ENCODE assay signal across 30 cellular contexts in the genomic region with DNA sequence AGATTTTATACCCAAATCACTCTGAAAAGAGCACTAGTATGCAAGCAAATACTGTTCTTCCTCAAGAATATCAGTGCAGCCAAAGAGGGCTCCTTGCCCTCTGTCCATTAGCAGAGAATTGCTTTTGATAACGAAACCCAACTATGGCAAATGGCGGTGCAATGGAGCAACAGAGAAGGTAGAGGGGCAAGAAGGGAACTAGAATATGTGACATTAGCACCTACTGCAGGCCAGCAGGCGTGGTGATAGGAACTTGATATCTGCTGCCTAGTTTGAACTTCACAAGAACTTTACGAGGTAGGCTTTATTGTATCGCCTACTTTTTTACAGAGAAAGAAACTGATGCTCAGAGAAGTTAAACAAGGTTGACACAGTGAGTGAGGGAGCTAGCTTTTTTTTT.
"Had no signal": no experiment of that assay in that cellular context is flagged by ENCODE, and none has a peak within 500 bp of the region (broad histone marks: within the 10 kb centered on the region; RNA-seq: fewer than 3 reads in every experiment).

No MANE protein-coding gene starts in this region.

- H3K27me3 Mint-ChIP-seq: activated CD4-positive, alpha-beta memory T cell treated with anti-CD3 and anti-CD28 coated beads for 36 hours; activated CD8-positive, alpha-beta memory T cell treated with anti-CD3 and anti-CD28 coated beads, Interleukin-2, amount 10 ng/mL, durations not matched to agents 7 days and 5 days; brain; dendritic cell treated with granulocyte-macrophage colony-stimulating factor and Interleukin-4, amounts not matched to agents 40 ng/mL and 50 ng/mL, for 4 days had no signal

- DNase-seq: activated CD4-positive, alpha-beta memory T cell treated with anti-CD3 and anti-CD28 coated beads for 36 hours; activated CD4-positive, alpha-beta T cell treated with anti-CD3 and anti-CD28 coated beads for 36 hours; activated CD4-positive, alpha-beta T cell treated with anti-CD3 and anti-CD28 coated beads, Interleukin-2, amount 10 ng/mL, durations not matched to agents 24 days and 14 days; activated CD4-positive, CD25-positive, alpha-beta regulatory T cell; activated CD4-positive, CD25-positive, alpha-beta regulatory T cell treated with anti-CD3 and anti-CD28 coated beads, Interleukin-2, amount 50 U/mL, for 72 hours; activated CD8-positive, alpha-beta memory T cell treated with anti-CD3 and anti-CD28 coated beads, Interleukin-2, amount 10 ng/mL, durations not matched to agents 7 days and 5 days; activated CD8-positive, alpha-beta memory T cell treated with anti-CD3 and anti-CD28 coated beads, Interleukin-2, amount 50 U/mL, for 48 hours; activated CD8-positive, alpha-beta T cell treated with anti-CD3 and anti-CD28 coated beads, Interleukin-2, amount 10 ng/mL, durations not matched to agents 7 days and 5 days; activated gamma-delta T cell; activated naive CD4-positive, alpha-beta T cell; activated naive CD4-positive, alpha-beta T cell treated with anti-CD3 and anti-CD28 coated beads, Interleukin-2, amount 10 ng/mL, durations not matched to agents 7 days and 5 days; activated naive CD8-positive, alpha-beta T cell treated with anti-CD3 and anti-CD28 coated beads, Interleukin-2, amount 10 ng/mL, durations not matched to agents 7 days and 5 days; activated T-cell treated with anti-CD3 and anti-CD28 coated beads for 4 hours; activated T-cell treated with anti-CD3 and anti-CD28 coated beads, Interleukin-2, amount 50 U/mL, for 24 hours; activated T-cell treated with anti-CD3 and anti-CD28 coated beads, Interleukin-2, amount 50 U/mL, for 72 hours; central memory CD4-positive, alpha-beta T cell; dorsolateral prefrontal cortex; effector memory CD4-positive, alpha-beta T cell; endodermal cell; glutamatergic neuron; heart left ventricle; T-helper 2 cell had no signal

- H3K27ac ChIP-seq: ascending aorta, breast epithelium, cardiac muscle cell, coronary artery, dorsolateral prefrontal cortex, heart left ventricle had no signal

- H3K4me1 ChIP-seq: ascending aorta, breast epithelium had no signal

- H3K4me3 ChIP-seq: ascending aorta, breast epithelium, cardiac muscle cell, coronary artery, dorsolateral prefrontal cortex, heart left ventricle had no signal

- ATAC-seq: activated CD4-positive, alpha-beta T cell treated with anti-CD3 and anti-CD28 coated beads for 36 hours; activated CD8-positive, alpha-beta memory T cell treated with anti-CD3 and anti-CD28 coated beads, Interleukin-2, amount 10 ng/mL, durations not matched to agents 7 days and 5 days; activated CD8-positive, alpha-beta T cell treated with anti-CD3 and anti-CD28 coated beads, Interleukin-2, amount 10 ng/mL, durations not matched to agents 7 days and 5 days; activated naive CD4-positive, alpha-beta T cell treated with anti-CD3 and anti-CD28 coated beads, Interleukin-2, amount 50 U/mL, for 72 hours; activated T-cell treated with anti-CD3 and anti-CD28 coated beads, Interleukin-2, amount 50 U/mL, for 72 hours; esophagus mucosa had no signal

- H3K9me3 ChIP-seq: ascending aorta, breast epithelium, heart left ventricle had no signal

- H3K4me3 Mint-ChIP-seq: activated CD4-positive, alpha-beta memory T cell treated with anti-CD3 and anti-CD28 coated beads for 36 hours; activated CD4-positive, alpha-beta T cell treated with anti-CD3 and anti-CD28 coated beads for 36 hours; activated CD4-positive, alpha-beta T cell treated with anti-CD3 and anti-CD28 coated beads, Interleukin-2, amount 10 ng/mL, durations not matched to agents 24 days and 14 days; activated CD8-positive, alpha-beta memory T cell treated with anti-CD3 and anti-CD28 coated beads, Interleukin-2, amount 10 ng/mL, durations not matched to agents 7 days and 5 days; activated CD8-positive, alpha-beta T cell treated with anti-CD3 and anti-CD28 coated beads, Interleukin-2, amount 10 ng/mL, durations not matched to agents 7 days and 5 days; activated naive CD4-positive, alpha-beta T cell treated with anti-CD3 and anti-CD28 coated beads, Interleukin-2, amount 10 ng/mL, durations not matched to agents 7 days and 5 days; activated naive CD8-positive, alpha-beta T cell treated with anti-CD3 and anti-CD28 coated beads, Interleukin-2, amount 10 ng/mL, durations not matched to agents 7 days and 5 days; activated T-cell treated with anti-CD3 and anti-CD28 coated beads, Interleukin-2, amount 50 U/mL, for 24 hours; activated T-cell treated with anti-CD3 and anti-CD28 coated beads, Interleukin-2, amount 50 U/mL, for 72 hours; brain; dendritic cell treated with granulocyte-macrophage colony-stimulating factor and Interleukin-4, amounts not matched to agents 40 ng/mL and 50 ng/mL, for 4 days; endodermal cell had no signal

- H3K36me3 ChIP-seq: ascending aorta, breast epithelium, cardiac muscle cell, heart left ventricle had no signal

- H3K27me3 ChIP-seq: ascending aorta, breast epithelium, cardiac muscle cell, dorsolateral prefrontal cortex, heart left ventricle had no signal

- H3K36me3 Mint-ChIP-seq: activated CD4-positive, alpha-beta memory T cell treated with anti-CD3 and anti-CD28 coated beads for 36 hours; activated CD8-positive, alpha-beta memory T cell treated with anti-CD3 and anti-CD28 coated beads, Interleukin-2, amount 10 ng/mL, durations not matched to agents 7 days and 5 days; activated naive CD4-positive, alpha-beta T cell treated with anti-CD3 and anti-CD28 coated beads, Interleukin-2, amount 10 ng/mL, durations not matched to agents 7 days and 5 days; activated naive CD4-positive, alpha-beta T cell treated with anti-CD3 and anti-CD28 coated beads, Interleukin-2, amount 50 U/mL, for 72 hours; activated naive CD8-positive, alpha-beta T cell treated with anti-CD3 and anti-CD28 coated beads, Interleukin-2, amount 10 ng/mL, durations not matched to agents 7 days and 5 days; brain had no signal

- H3K4me1 Mint-ChIP-seq: activated CD4-positive, alpha-beta T cell treated with anti-CD3 and anti-CD28 coated beads for 36 hours; activated CD4-positive, alpha-beta T cell treated with anti-CD3 and anti-CD28 coated beads, Interleukin-2, amount 10 ng/mL, durations not matched to agents 24 days and 14 days; activated CD8-positive, alpha-beta memory T cell treated with anti-CD3 and anti-CD28 coated beads, Interleukin-2, amount 10 ng/mL, durations not matched to agents 7 days and 5 days; activated naive CD4-positive, alpha-beta T cell treated with anti-CD3 and anti-CD28 coated beads, Interleukin-2, amount 10 ng/mL, durations not matched to agents 7 days and 5 days; activated naive CD8-positive, alpha-beta T cell treated with anti-CD3 and anti-CD28 coated beads, Interleukin-2, amount 10 ng/mL, durations not matched to agents 7 days and 5 days had no signal

- H3K9me3 Mint-ChIP-seq: activated CD4-positive, alpha-beta memory T cell treated with anti-CD3 and anti-CD28 coated beads for 36 hours; activated CD4-positive, alpha-beta T cell treated with anti-CD3 and anti-CD28 coated beads, Interleukin-2, amount 10 ng/mL, durations not matched to agents 24 days and 14 days; activated naive CD4-positive, alpha-beta T cell treated with anti-CD3 and anti-CD28 coated beads, Interleukin-2, amount 10 ng/mL, durations not matched to agents 7 days and 5 days; activated naive CD8-positive, alpha-beta T cell treated with anti-CD3 and anti-CD28 coated beads, Interleukin-2, amount 10 ng/mL, durations not matched to agents 7 days and 5 days; activated T-cell treated with anti-CD3 and anti-CD28 coated beads, Interleukin-2, amount 50 U/mL, for 24 hours; brain; dendritic cell treated with granulocyte-macrophage colony-stimulating factor and Interleukin-4, amounts not matched to agents 40 ng/mL and 50 ng/mL, for 4 days had no signal

- H3K27ac Mint-ChIP-seq: activated CD4-positive, alpha-beta memory T cell treated with anti-CD3 and anti-CD28 coated beads for 36 hours; activated CD4-positive, alpha-beta T cell treated with anti-CD3 and anti-CD28 coated beads for 36 hours; activated CD4-positive, alpha-beta T cell treated with anti-CD3 and anti-CD28 coated beads, Interleukin-2, amount 10 ng/mL, durations not matched to agents 24 days and 14 days; activated CD8-positive, alpha-beta memory T cell treated with anti-CD3 and anti-CD28 coated beads, Interleukin-2, amount 10 ng/mL, durations not matched to agents 7 days and 5 days; activated CD8-positive, alpha-beta T cell treated with anti-CD3 and anti-CD28 coated beads, Interleukin-2, amount 10 ng/mL, durations not matched to agents 7 days and 5 days; activated naive CD4-positive, alpha-beta T cell treated with anti-CD3 and anti-CD28 coated beads, Interleukin-2, amount 10 ng/mL, durations not matched to agents 7 days and 5 days; activated naive CD4-positive, alpha-beta T cell treated with anti-CD3 and anti-CD28 coated beads, Interleukin-2, amount 50 U/mL, for 72 hours; activated naive CD8-positive, alpha-beta T cell treated with anti-CD3 and anti-CD28 coated beads, Interleukin-2, amount 10 ng/mL, durations not matched to agents 7 days and 5 days; activated T-cell treated with anti-CD3 and anti-CD28 coated beads, Interleukin-2, amount 50 U/mL, for 24 hours; activated T-cell treated with anti-CD3 and anti-CD28 coated beads, Interleukin-2, amount 50 U/mL, for 72 hours; dendritic cell treated with granulocyte-macrophage colony-stimulating factor and Interleukin-4, amounts not matched to agents 40 ng/mL and 50 ng/mL, for 4 days; endodermal cell had no signal
